Comparison of ENCODE assay signal across 35 cellular contexts in genomic region chrY:7753708-7754107, GRCh38.
DNase-seq lines count a peak whose midpoint lies in the region; ATAC-seq, FAIRE-seq and TF ChIP-seq lines count a peak whose summit lies in the region.
"Had no signal": no experiment of that assay in that cellular context is flagged by ENCODE, and none has a peak within 500 bp of the region (broad histone marks: within the 10 kb centered on the region; RNA-seq: fewer than 3 reads in every experiment).

No MANE protein-coding gene starts in this region.

- FAIRE-seq in HepG2 (lab: Jason Lieb, UNC) (no peak), small intestine (lab: Jason Lieb, UNC) (peak; percentile 67)
- FAIRE-seq: A204.1, A549, D721Med had no signal

- 0% methylated on average over 1 of the region's 2 CpGs for WGBS in HepG2 (ENCODE audit: low lambda C conversion rate)
- no CpG with 5 or more reads among the region's 2 CpGs for WGBS in right lobe of liver (ENCODE audit: insufficient coverage, low coverage, low lambda C conversion rate, missing lambda C conversion rate)
- 10 to 74% methylated on average over 2 of the region's 2 CpGs; no CpG with 5 or more reads in 1 of the 3 donors for WGBS in small intestine, 3 donors

- H3K27ac Mint-ChIP-seq in natural killer cell treated with Interleukin-12 subunit alpha and Interleukin-12 subunit beta and Interleukin-15 and Interleukin-18, amount 100 ng/mL, for 72 hours: no peak overlapping the region
- H3K27ac Mint-ChIP-seq in stimulated activated naive CD8-positive, alpha-beta T cell treated with anti-CD3 and anti-CD28 coated beads, Interleukin-15, amount 100 ng/mL, for 72 hours: no peak overlapping the region
- H3K27ac Mint-ChIP-seq: B cell; CD14-positive monocyte; CD4-positive, alpha-beta memory T cell; CD4-positive, alpha-beta T cell; CD4-positive, CD25-positive, alpha-beta regulatory T cell; CD8-positive, alpha-beta memory T cell; CD8-positive, alpha-beta T cell had no signal

- in situ Hi-C loops in HepG2 (cut with HindIII; ENCODE audit: extremely low pct_ligation_motif_present, low pct_unique_long_range_greater_than_20kb): loop anchor here (25.0 kb wide), 1 partner anchor 109 kb away; no protein-coding TSS in a partner anchor

- H3K4me3 ChIP-seq in HepG2 (replicated peaks in 1 of 3; ENCODE audit: insufficient read depth in 1 of 3, low read depth in 2 of 3, low read length in 3 of 3) (no peak overlapping the region), right lobe of liver (no peak overlapping the region), coronary artery (no peak overlapping the region), small intestine (ENCODE audit: low read depth in 1 of 2, low read length in 2 of 2) (no peak overlapping the region)
- H3K4me3 ChIP-seq: A549; BLaER1; BLaER1 treated with 17β-estradiol and CSF1 and Interleukin-3, amounts not matched to agents 10 nM and 100 nM had no signal

- H3K36me3 Mint-ChIP-seq in natural killer cell treated with Interleukin-12 subunit alpha and Interleukin-12 subunit beta and Interleukin-15 and Interleukin-18, amount 100 ng/mL, for 72 hours: no peaks in the 10 kb centered on the region
- H3K36me3 Mint-ChIP-seq: CD14-positive monocyte; CD4-positive, alpha-beta memory T cell; CD4-positive, CD25-positive, alpha-beta regulatory T cell; CD8-positive, alpha-beta memory T cell; CD8-positive, alpha-beta T cell had no signal

- ATAC-seq in HepG2: no peak
- ATAC-seq in right lobe of liver: no peak
- no peak for ATAC-seq in natural killer cell treated with Interleukin-12 subunit alpha and Interleukin-12 subunit beta and Interleukin-15 and Interleukin-18, amount 100 ng/mL, for 72 hours
- no peak for ATAC-seq in stimulated activated naive CD8-positive, alpha-beta T cell treated with anti-CD3 and anti-CD28 coated beads, Interleukin-15, amount 100 ng/mL, for 72 hours
- ATAC-seq: A549; CD8-positive, alpha-beta T cell had no signal

- no peak overlapping the region for H3K9ac ChIP-seq in HepG2 (ENCODE audit: insufficient read depth, low read depth, low read length)
- H3K9ac ChIP-seq: BLaER1; BLaER1 treated with 17β-estradiol and CSF1 and Interleukin-3, amounts not matched to agents 10 nM and 100 nM had no signal

- H3K4me1 Mint-ChIP-seq in natural killer cell treated with Interleukin-12 subunit alpha and Interleukin-12 subunit beta and Interleukin-15 and Interleukin-18, amount 100 ng/mL, for 72 hours (ENCODE audit: low read depth in 2 of 2): no peaks in the 10 kb centered on the region
- no peaks in the 10 kb centered on the region for H3K4me1 Mint-ChIP-seq in stimulated activated naive CD8-positive, alpha-beta T cell treated with anti-CD3 and anti-CD28 coated beads, Interleukin-15, amount 100 ng/mL, for 72 hours
- H3K4me1 Mint-ChIP-seq: B cell; CD4-positive, alpha-beta memory T cell; CD4-positive, CD25-positive, alpha-beta regulatory T cell; CD8-positive, alpha-beta memory T cell had no signal

- H2AFZ ChIP-seq in HepG2 (ENCODE audit: low read length): no peak overlapping the region

- no peak overlapping the region for H3K4me3 Mint-ChIP-seq in natural killer cell treated with Interleukin-12 subunit alpha and Interleukin-12 subunit beta and Interleukin-15 and Interleukin-18, amount 100 ng/mL, for 72 hours
- no peak overlapping the region for H3K4me3 Mint-ChIP-seq in stimulated activated naive CD8-positive, alpha-beta T cell treated with anti-CD3 and anti-CD28 coated beads, Interleukin-15, amount 100 ng/mL, for 72 hours
- H3K4me3 Mint-ChIP-seq: B cell; CD14-positive monocyte; CD4-positive, alpha-beta memory T cell; CD4-positive, alpha-beta T cell; CD4-positive, CD25-positive, alpha-beta regulatory T cell; CD8-positive, alpha-beta memory T cell; CD8-positive, alpha-beta T cell had no signal

- no peaks in the 10 kb centered on the region for H3K27me3 ChIP-seq in HepG2 (ENCODE audit: control insufficient read depth in 1 of 2, insufficient read depth in 2 of 2, low read length in 2 of 2)
- H3K27me3 ChIP-seq in right lobe of liver: no peaks in the 10 kb centered on the region
- no peaks in the 10 kb centered on the region for H3K27me3 ChIP-seq in small intestine (ENCODE audit: control insufficient read depth in 2 of 2, insufficient read depth in 2 of 2, low read length in 2 of 2)
- H3K27me3 ChIP-seq: BE2C; BLaER1; BLaER1 treated with 17β-estradiol and CSF1 and Interleukin-3, amounts not matched to agents 10 nM and 100 nM had no signal

- H3K79me2 ChIP-seq in HepG2 (ENCODE audit: insufficient read depth, low read length): no peaks in the 10 kb centered on the region

- CTCF ChIA-PET in HepG2 (lab: Yijun Ruan, JAX; ENCODE audit: low intra/inter-chr PET ratio, low total read pairs): no interaction called here

- DNase-seq in HepG2 (ENCODE audit: low spot score) (peak; percentile 3), right lobe of liver (no peak), coronary artery (ENCODE audit: low spot score) (peak; percentile 0), small intestine (peak; percentile 61)
- DNase-seq in natural killer cell treated with Interleukin-12 subunit alpha and Interleukin-12 subunit beta and Interleukin-15 and Interleukin-18, amount 100 ng/mL, for 72 hours (ENCODE audit: low spot score): no peak
- no peak for DNase-seq in stimulated activated naive CD8-positive, alpha-beta T cell treated with anti-CD3 and anti-CD28 coated beads, Interleukin-15, amount 100 ng/mL, for 72 hours
- DNase-seq: 8988T; ACHN; AML-193; BE2C; C1 segment of cervical spinal cord; Caco-2; Calu3; CD4-positive, alpha-beta memory T cell; CD4-positive, alpha-beta T cell; CD4-positive, CD25-positive, alpha-beta regulatory T cell; CD8-positive, alpha-beta memory T cell; CD8-positive, alpha-beta T cell; COR-L47; DMS 273 treated with DMSO at 0.1 percent for 48 hours; DMS153; DMS53; DMS79; DMS79 treated with DMSO at 0.1 percent for 48 hours; DND-41; EL had no signal

- TF ChIP-seq CTCF in HepG2 (CRISPR knock-in tag; IDR thresholded peaks at IDR 0.05): no peak
- no peak for TF ChIP-seq CTCF in right lobe of liver (IDR thresholded peaks at IDR 0.05)
- TF ChIP-seq CTCF in coronary artery (IDR thresholded peaks at IDR 0.05): no peak

- intact Hi-C loops in HepG2 (cut with micrococcal nuclease; ENCODE audit: unreplicated experiment) (no loop called here), right lobe of liver (cut with DNase I) (no loop called here)

- no peaks in the 10 kb centered on the region for H3K36me3 ChIP-seq in HepG2 (replicated peaks in 1 of 2; ENCODE audit: control insufficient read depth in 1 of 2, insufficient read depth in 2 of 2, low read length in 2 of 2)
- H3K36me3 ChIP-seq in right lobe of liver: no peaks in the 10 kb centered on the region
- no peaks in the 10 kb centered on the region for H3K36me3 ChIP-seq in small intestine (ENCODE audit: control insufficient read depth in 2 of 2, insufficient read depth in 2 of 2, low read length in 2 of 2)
- H3K36me3 ChIP-seq: BE2C; BLaER1; BLaER1 treated with 17β-estradiol and CSF1 and Interleukin-3, amounts not matched to agents 10 nM and 100 nM had no signal

- H3K27ac ChIP-seq in HepG2 (ENCODE audit: extremely low read length, insufficient read depth, low read length): no peak overlapping the region
- H3K27ac ChIP-seq in right lobe of liver: no peak overlapping the region
- H3K27ac ChIP-seq in coronary artery: no peak overlapping the region
- H3K27ac ChIP-seq in small intestine (ENCODE audit: low read depth in 1 of 2, low read length in 1 of 2): no peak overlapping the region
- H3K27ac ChIP-seq: 22Rv1; A549; BLaER1; BLaER1 treated with 17β-estradiol and CSF1 and Interleukin-3, amounts not matched to agents 10 nM and 100 nM; C4-2B had no signal

- TF ChIP-seq RAD21 in HepG2 (CRISPR knock-in tag; IDR thresholded peaks at IDR 0.05): no peak

- no peaks in the 10 kb centered on the region for H3K27me3 Mint-ChIP-seq in natural killer cell treated with Interleukin-12 subunit alpha and Interleukin-12 subunit beta and Interleukin-15 and Interleukin-18, amount 100 ng/mL, for 72 hours
- H3K27me3 Mint-ChIP-seq in stimulated activated naive CD8-positive, alpha-beta T cell treated with anti-CD3 and anti-CD28 coated beads, Interleukin-15, amount 100 ng/mL, for 72 hours: no peaks in the 10 kb centered on the region
- H3K27me3 Mint-ChIP-seq: B cell; CD4-positive, CD25-positive, alpha-beta regulatory T cell had no signal

- H3K4me1 ChIP-seq in HepG2 (ENCODE audit: insufficient read depth, low read length) (no peaks in the 10 kb centered on the region), right lobe of liver (no peaks in the 10 kb centered on the region), small intestine (ENCODE audit: control insufficient read depth in 2 of 2, insufficient read depth in 1 of 2, low read depth in 1 of 2, low read length in 1 of 2) (no peaks in the 10 kb centered on the region)
- H3K4me1 ChIP-seq: A549; BE2C; BLaER1; BLaER1 treated with 17β-estradiol and CSF1 and Interleukin-3, amounts not matched to agents 10 nM and 100 nM; Caco-2 had no signal

- TF ChIP-seq EP300 in HepG2 (IDR thresholded peaks at IDR 0.05; ENCODE audit: low read depth in 2 of 2, low read length in 2 of 2) (no peak), HepG2 (CRISPR knock-in tag; IDR thresholded peaks at IDR 0.05; ENCODE audit: borderline replicate concordance) (no peak)

- no peak overlapping the region for H3K4me2 ChIP-seq in HepG2 (ENCODE audit: low read depth, low read length)
- H3K4me2 ChIP-seq: A549; BLaER1; BLaER1 treated with 17β-estradiol and CSF1 and Interleukin-3, amounts not matched to agents 10 nM and 100 nM had no signal

- no peaks in the 10 kb centered on the region for H4K20me1 ChIP-seq in HepG2 (ENCODE audit: insufficient read depth, low read length)
- H4K20me1 ChIP-seq: BLaER1; BLaER1 treated with 17β-estradiol and CSF1 and Interleukin-3, amounts not matched to agents 10 nM and 100 nM had no signal

- no TSS peak for BruUV-seq in HepG2 (replicated peaks; lab: Mats Ljungman, UMichigan)

- H3K9me3 ChIP-seq in HepG2 (ENCODE audit: low read length): no peaks in the 10 kb centered on the region
- H3K9me3 ChIP-seq in right lobe of liver: no peaks in the 10 kb centered on the region
- H3K9me3 ChIP-seq in small intestine (ENCODE audit: control insufficient read depth, low read depth): no peaks in the 10 kb centered on the region
- H3K9me3 ChIP-seq: A549; BE2C; BLaER1; BLaER1 treated with 17β-estradiol and CSF1 and Interleukin-3, amounts not matched to agents 10 nM and 100 nM; Caco-2 had no signal

- no peak for TF ChIP-seq POLR2A in HepG2 (IDR thresholded peaks at IDR 0.05; ENCODE audit: insufficient read depth in 1 of 2, low read depth in 2 of 2, low read length in 2 of 2)
- no peak for TF ChIP-seq POLR2A in right lobe of liver (IDR thresholded peaks at IDR 0.05)

- POLR2A ChIA-PET in HepG2 (lab: Yijun Ruan, JAX): no interaction called here

- H3K9me3 Mint-ChIP-seq in natural killer cell treated with Interleukin-12 subunit alpha and Interleukin-12 subunit beta and Interleukin-15 and Interleukin-18, amount 100 ng/mL, for 72 hours: no peaks in the 10 kb centered on the region
- H3K9me3 Mint-ChIP-seq in stimulated activated naive CD8-positive, alpha-beta T cell treated with anti-CD3 and anti-CD28 coated beads, Interleukin-15, amount 100 ng/mL, for 72 hours: no peaks in the 10 kb centered on the region
- H3K9me3 Mint-ChIP-seq: CD4-positive, alpha-beta memory T cell; CD4-positive, alpha-beta T cell; CD8-positive, alpha-beta memory T cell; CD8-positive, alpha-beta T cell had no signal

Comparison
In these comparisons a context has a peak if more than half of its experiments do, and no peak if none do; other contexts are left out.
1. DNase-seq: peak in HepG2 (single experiment), coronary artery (single experiment) and small intestine (single experiment); none in right lobe of liver (0 of 3), natural killer cell treated with Interleukin-12 subunit alpha and Interleukin-12 subunit beta and Interleukin-15 and Interleukin-18, amount 100 ng/mL, for 72 hours (single experiment) and stimulated activated naive CD8-positive, alpha-beta T cell treated with anti-CD3 and anti-CD28 coated beads, Interleukin-15, amount 100 ng/mL, for 72 hours (0 of 2).